ENCODE assay signal across 8 cellular contexts in genomic region chr7:78039791-78040776, GRCh38.
DNase-seq lines count a peak whose midpoint lies in the region; ATAC-seq and TF ChIP-seq lines count a peak whose summit lies in the region.

No MANE protein-coding gene starts in this region.

- ATAC-seq in GM18499 (IDR thresholded peaks at IDR 0.05; ENCODE audit: insufficient read depth, unreplicated experiment): peak; percentile 44
- ATAC-seq in stimulated activated naive CD8-positive, alpha-beta T cell treated with anti-CD3 and anti-CD28 coated beads, Interleukin-15, Interleukin-2, amounts not matched to agents 100 U/mL and 50 U/mL, for 24 hours: peak; percentile 84

- peaks cover 29% of the 10 kb centered on the region for H3K4me1 ChIP-seq in iPS-15b (ENCODE audit: control insufficient read depth, insufficient read depth, low read length)

- no peaks in the 10 kb centered on the region for H3K36me3 ChIP-seq in iPS-15b (ENCODE audit: control insufficient read depth, insufficient read depth, low read length)

- no peak overlapping the region for H3K9ac ChIP-seq in iPS-15b (ENCODE audit: low read depth, low read length)

- H3K27me3 ChIP-seq in iPS-15b (ENCODE audit: control insufficient read depth, insufficient read depth, low read length): peaks cover 7% of the 10 kb centered on the region

- no peak for DNase-seq in HFF-Myc (ENCODE audit: extremely low read depth, low read depth)
- peak; percentile 27 for DNase-seq in NCI-H69 (lab: John Stamatoyannopoulos, UW)
- peak; percentile 7 to 37 (median 11) for DNase-seq in activated naive CD4-positive, alpha-beta T cell (lab: John Stamatoyannopoulos, UW)
- DNase-seq in stimulated activated naive CD8-positive, alpha-beta T cell treated with anti-CD3 and anti-CD28 coated beads, Interleukin-15, Interleukin-2, amounts not matched to agents 100 U/mL and 50 U/mL, for 24 hours: peak; percentile 67
- no peak for DNase-seq in NCI-H748 (lab: John Stamatoyannopoulos, UW; ENCODE audit: unreplicated experiment)
- no peak for DNase-seq in NCI-H2171 (lab: John Stamatoyannopoulos, UW)

- peak; percentile 79 for TF ChIP-seq CTCF in HFF-Myc (IDR thresholded peaks at IDR 0.05; ENCODE audit: low read depth, low read length, missing control alignments)

- no peaks in the 10 kb centered on the region for H3K9me3 ChIP-seq in iPS-15b (ENCODE audit: control insufficient read depth, insufficient read depth, low read length)

- H3K4me3 ChIP-seq in HFF-Myc (replicated peaks; ENCODE audit: low read depth, low read length) (no peak overlapping the region), iPS-15b (ENCODE audit: low read depth, low read length) (peak overlapping the region; percentile 60)

Comparison
In these comparisons a context has a peak if more than half of its experiments do, and no peak if none do; other contexts are left out.
1. DNase-seq: peak in NCI-H69 (single experiment), activated naive CD4-positive, alpha-beta T cell (4 of 4) and stimulated activated naive CD8-positive, alpha-beta T cell treated with anti-CD3 and anti-CD28 coated beads, Interleukin-15, Interleukin-2, amounts not matched to agents 100 U/mL and 50 U/mL, for 24 hours (single experiment); none in HFF-Myc (single experiment), NCI-H748 (single experiment) and NCI-H2171 (single experiment).